In genomic region chr11:109677240-109677639, GRCh38 we compare ENCODE assay signal across 1 cellular context.
TF ChIP-seq lines count a peak whose summit lies in the region.

No MANE protein-coding gene starts in this region.

TF ChIP-seq in SK-N-SH treated with all-trans-retinoic acid at 6 μM for 48 hours, 23 proteins besides CTCF, POLR2A, EP300 and RAD21 (continued from another document):
- peak; percentile 61 for TF ChIP-seq TCF4 (CRISPR knock-in tag; IDR thresholded peaks at IDR 0.05; ENCODE audit: borderline replicate concordance)
- no peak for TF ChIP-seq CSDC2 (CRISPR knock-in tag; IDR thresholded peaks at IDR 0.05)
- no peak for TF ChIP-seq ZNF8 (CRISPR knock-in tag; IDR thresholded peaks at IDR 0.05)
- no peak for TF ChIP-seq OSR1 (CRISPR knock-in tag; IDR thresholded peaks at IDR 0.05)
- TF ChIP-seq SNAI2 (CRISPR knock-in tag; IDR thresholded peaks at IDR 0.05) = peak; percentile 21; the same call in 1 of the 2 replicates
- TF ChIP-seq POU6F1 (CRISPR knock-in tag; IDR thresholded peaks at IDR 0.05; ENCODE audit: borderline replicate concordance, low read depth) = no peak
- TF ChIP-seq ZNF70 (CRISPR knock-in tag; IDR thresholded peaks at IDR 0.05) = no peak
- 0 out of 2 replicates have a peak, but pooled peaks have one; percentile 52 for TF ChIP-seq CSRNP3 (CRISPR knock-in tag; IDR thresholded peaks at IDR 0.05)
- TF ChIP-seq TSHZ2 (CRISPR knock-in tag; IDR thresholded peaks at IDR 0.05) = 0 out of 2 replicates have a peak, but pooled peaks have one; percentile 24
- no peak for TF ChIP-seq BACH2 (CRISPR knock-in tag; IDR thresholded peaks at IDR 0.05; ENCODE audit: borderline replicate concordance)
- 0 out of 2 replicates have a peak, but pooled peaks have one; percentile 61 for TF ChIP-seq ESRRG (CRISPR knock-in tag; IDR thresholded peaks at IDR 0.05)
- TF ChIP-seq TOX (CRISPR knock-in tag; IDR thresholded peaks at IDR 0.05; ENCODE audit: borderline replicate concordance) = no peak
- no peak for TF ChIP-seq ARNTL (CRISPR knock-in tag; IDR thresholded peaks at IDR 0.05; ENCODE audit: borderline replicate concordance, low read depth)
- TF ChIP-seq ZFP30 (CRISPR knock-in tag; IDR thresholded peaks at IDR 0.05) = no peak
- peak; percentile 79; the same call in 1 of the 2 replicates for TF ChIP-seq CREB5 (CRISPR knock-in tag; IDR thresholded peaks at IDR 0.05; ENCODE audit: low read depth)
- no peak for TF ChIP-seq PATZ1 (CRISPR knock-in tag; IDR thresholded peaks at IDR 0.05; ENCODE audit: borderline replicate concordance)
- TF ChIP-seq GLIS3 (CRISPR knock-in tag; IDR thresholded peaks at IDR 0.05) = no peak
